ENCODE assay signal across 1 cellular context in genomic region chr4:53055716-53056413, GRCh38.
A peak's percentile ranks its signal among the peaks of the same experiment; 100 is the strongest.
TF ChIP-seq lines count a peak whose summit lies in the region.

No MANE protein-coding gene starts in this region.

TF ChIP-seq in HepG2, 621 proteins besides CTCF, POLR2A, EP300 and RAD21 (continued from another document):
- TF ChIP-seq ZGPAT (CRISPR knock-in tag; IDR thresholded peaks at IDR 0.05), result peak; percentile 49; the same call in 1 of the 2 replicates
- TF ChIP-seq RFXANK (CRISPR knock-in tag; IDR thresholded peaks at IDR 0.05), result no peak
- no peak for TF ChIP-seq ZMAT5 (CRISPR knock-in tag; IDR thresholded peaks at IDR 0.05; ENCODE audit: borderline replicate concordance, low read depth)
- TF ChIP-seq BRD4 (CRISPR knock-in tag; IDR thresholded peaks at IDR 0.05), result no peak
- peak; percentile 58; the same call in 1 of the 2 replicates for TF ChIP-seq NR2F2 (IDR thresholded peaks at IDR 0.05; ENCODE audit: borderline replicate concordance, low read depth)
TF ChIP-seq in HepG2: peak in this region for 36.
